ENCODE assay signal across 16 cellular contexts in genomic region chr16:76729525-76729924, GRCh38.
DNase-seq lines count a peak whose midpoint lies in the region; ATAC-seq and TF ChIP-seq lines count a peak whose summit lies in the region.
"Had no signal": no experiment of that assay in that cellular context is flagged by ENCODE, and none has a peak within 500 bp of the region (broad histone marks: within the 10 kb centered on the region; RNA-seq: fewer than 3 reads in every experiment).

No MANE protein-coding gene starts in this region.

- TF ChIP-seq CTCF in RWPE1 (conservative IDR thresholded peaks at IDR 0.05; ENCODE audit: low read depth) (no peak), GM10266 (IDR thresholded peaks at IDR 0.05; ENCODE audit: control insufficient read depth, insufficient read depth, low read depth, missing control alignments) (no peak)

- H3K27ac Mint-ChIP-seq in activated CD4-positive, alpha-beta T cell treated with anti-CD3 and anti-CD28 coated beads, Interleukin-2, amount 10 ng/mL, durations not matched to agents 24 days and 14 days = no peak overlapping the region
- H3K27ac Mint-ChIP-seq: B cell had no signal

- intact Hi-C loops in activated CD4-positive, alpha-beta T cell treated with anti-CD3 and anti-CD28 coated beads, Interleukin-2, amount 10 ng/mL, durations not matched to agents 24 days and 14 days (cut with micrococcal nuclease) = no loop called here

- no peak overlapping the region for H3K27ac ChIP-seq in RWPE1
- H3K27ac ChIP-seq: brain microvascular endothelial cell, parathyroid adenoma, tibial artery had no signal

- H3K36me3 Mint-ChIP-seq in activated CD4-positive, alpha-beta T cell treated with anti-CD3 and anti-CD28 coated beads, Interleukin-2, amount 10 ng/mL, durations not matched to agents 24 days and 14 days (ENCODE audit: low read depth) = no peaks in the 10 kb centered on the region

- H3K9me3 Mint-ChIP-seq in activated CD4-positive, alpha-beta T cell treated with anti-CD3 and anti-CD28 coated beads, Interleukin-2, amount 10 ng/mL, durations not matched to agents 24 days and 14 days = peaks cover 5% of the 10 kb centered on the region

- POLR2A ChIA-PET in RWPE1 (lab: Yijun Ruan, JAX; ENCODE audit: low non-redundant PET) = no interaction called here

- H3K27me3 Mint-ChIP-seq in activated CD4-positive, alpha-beta T cell treated with anti-CD3 and anti-CD28 coated beads, Interleukin-2, amount 10 ng/mL, durations not matched to agents 24 days and 14 days = no peaks in the 10 kb centered on the region
- H3K27me3 Mint-ChIP-seq: B cell had no signal

- CTCF ChIA-PET in RWPE1 (lab: Yijun Ruan, JAX) = interaction anchor here (0.6 to 1.1 kb wide), 2 partner anchors 26 to 388 kb away, joined by 3 read pairs; no protein-coding TSS in a partner anchor

- no peak for ATAC-seq in GM18909 (IDR thresholded peaks at IDR 0.05; ENCODE audit: poor library complexity, unreplicated experiment)

- H3K4me1 Mint-ChIP-seq in activated CD4-positive, alpha-beta T cell treated with anti-CD3 and anti-CD28 coated beads, Interleukin-2, amount 10 ng/mL, durations not matched to agents 24 days and 14 days = no peaks in the 10 kb centered on the region
- H3K4me1 Mint-ChIP-seq: B cell had no signal

- DNase-seq in COLO829 (ENCODE audit: low spot score) (peak; percentile 5), HT1080 (ENCODE audit: low read depth) (peak; percentile 9), RWPE1 (ENCODE audit: low spot score) (peak; percentile 56), iPS-NIHi11 (ENCODE audit: low spot score) (peak; percentile 13), GM10266 (ENCODE audit: extremely low spot score) (no peak), NCI-H345 treated with DMSO at 0.1 percent for 48 hours (lab: John Stamatoyannopoulos, UW; ENCODE audit: unreplicated experiment) (no peak)
- no peak for DNase-seq in activated CD4-positive, alpha-beta T cell treated with anti-CD3 and anti-CD28 coated beads, Interleukin-2, amount 10 ng/mL, durations not matched to agents 24 days and 14 days
- DNase-seq: activated CD4-positive, alpha-beta T cell treated with anti-CD3 and anti-CD28 coated beads, Interleukin-2, amount 50 U/mL, for 4 hours; activated naive CD4-positive, alpha-beta T cell treated with anti-CD3 and anti-CD28 coated beads, Interleukin-2, amount 50 U/mL, for 16 hours; activated T-cell treated with anti-CD3 and anti-CD28 coated beads, Interleukin-2, amount 50 U/mL, for 1 hour; brain microvascular endothelial cell; DMS79 treated with DMSO at 0.1 percent for 48 hours; tibial artery had no signal

- H3K4me3 Mint-ChIP-seq in activated CD4-positive, alpha-beta T cell treated with anti-CD3 and anti-CD28 coated beads, Interleukin-2, amount 10 ng/mL, durations not matched to agents 24 days and 14 days = no peak overlapping the region
- H3K4me3 Mint-ChIP-seq: B cell had no signal

Comparison
In these comparisons a context has a peak if more than half of its experiments do, and no peak if none do; other contexts are left out.
1. DNase-seq: peak in COLO829 (single experiment), HT1080 (single experiment), RWPE1 (single experiment) and iPS-NIHi11 (single experiment); none in GM10266 (single experiment), NCI-H345 treated with DMSO at 0.1 percent for 48 hours (single experiment) and activated CD4-positive, alpha-beta T cell treated with anti-CD3 and anti-CD28 coated beads, Interleukin-2, amount 10 ng/mL, durations not matched to agents 24 days and 14 days (single experiment).